1 cellular context compared by ENCODE assay signal in the genomic region with DNA sequence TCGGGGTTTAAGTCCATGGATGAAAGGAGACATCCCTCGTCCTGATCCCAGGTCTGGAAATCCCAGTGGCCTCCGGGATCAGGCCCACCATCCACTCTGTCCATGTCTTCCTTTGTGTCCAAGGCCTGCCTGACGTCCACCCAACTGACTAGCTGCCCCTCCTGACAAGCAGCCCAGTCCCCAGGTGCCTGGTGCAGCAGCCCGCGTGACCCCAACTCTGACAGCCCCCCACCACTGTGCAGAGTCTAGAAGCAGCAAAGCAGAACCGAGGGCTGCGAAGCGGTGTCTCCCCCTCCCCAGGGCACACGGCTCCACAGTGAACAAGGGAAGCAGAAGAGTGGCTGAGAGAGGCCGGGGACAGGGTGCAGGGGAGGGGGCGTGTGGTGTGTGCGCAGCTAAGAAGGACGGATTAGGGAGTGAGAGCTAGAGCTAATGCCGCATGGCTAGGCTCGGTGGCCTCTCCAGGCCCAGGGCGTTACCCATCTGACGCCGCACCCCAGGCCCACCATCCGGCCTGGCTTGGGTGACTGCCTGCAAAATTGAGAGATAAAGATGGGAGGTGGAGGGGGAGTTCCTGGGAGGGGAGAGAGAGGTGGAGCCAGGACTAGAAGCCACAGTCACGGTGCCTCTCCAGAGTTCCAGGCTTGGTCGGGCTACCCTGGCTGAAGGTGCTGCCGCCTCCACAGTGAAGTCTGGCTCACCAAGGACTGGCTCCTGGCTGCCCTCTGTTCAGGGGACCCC.
TF ChIP-seq lines count a peak whose summit lies in the region.

No MANE protein-coding gene starts in this region.

TF ChIP-seq in K562, 482 proteins besides CTCF, POLR2A, EP300 and RAD21 (continues in another document):
- TF ChIP-seq FIP1L1 (IDR thresholded peaks at IDR 0.05; ENCODE audit: low read depth, low read length, poor library complexity, severe bottlenecking) = no peak
- TF ChIP-seq SMARCA4 (IDR thresholded peaks at IDR 0.05) = peak; percentile 31; the same call in 1 of the 2 replicates
- peak; percentile 63 for TF ChIP-seq CBFA2T3 (IDR thresholded peaks at IDR 0.05)
- peak; percentile 75; the same call in 1 of the 2 replicates for TF ChIP-seq EP400 (IDR thresholded peaks at IDR 0.05)
- 0 out of 2 replicates have a peak, but pooled peaks have one; percentile 45 for TF ChIP-seq ZBTB2 (IDR thresholded peaks at IDR 0.05)
- TF ChIP-seq TFAP4 (CRISPR knock-in tag; IDR thresholded peaks at IDR 0.05; ENCODE audit: borderline replicate concordance) = peak; percentile 65; the same call in 1 of the 2 replicates
- 0 out of 2 replicates have a peak, but pooled peaks have one; percentile 51 for TF ChIP-seq NFRKB (IDR thresholded peaks at IDR 0.05; ENCODE audit: low read depth)
- no peak for TF ChIP-seq CBX8 (IDR thresholded peaks at IDR 0.05; ENCODE audit: borderline replicate concordance, extremely low read depth, low read depth, low read length, poor library complexity, severe bottlenecking)
- TF ChIP-seq RCOR1 (IDR thresholded peaks at IDR 0.05; ENCODE audit: borderline replicate concordance in 1 of 2, low read depth in 2 of 2, low read length in 2 of 2) = peak in 1 of 2 experiments; percentile 74; a peak in 2 of 4 replicates
- peak; percentile 63 for TF ChIP-seq MAX (CRISPR knock-in tag; IDR thresholded peaks at IDR 0.05)
- TF ChIP-seq ETV1 (tag; conservative IDR thresholded peaks at IDR 0.05; ENCODE audit: low read depth) = peak; percentile 65
- TF ChIP-seq C11orf30 (IDR thresholded peaks at IDR 0.05; ENCODE audit: low read depth) = 0 out of 2 replicates have a peak, but pooled peaks have one; percentile 1
- TF ChIP-seq MAZ (CRISPR knock-in tag; conservative IDR thresholded peaks at IDR 0.05 in 1 of 2, IDR thresholded peaks at IDR 0.05 in 1 of 2) = peak in 1 of 2 experiments; percentile 39; a peak in 2 of 4 replicates
- no peak for TF ChIP-seq POLR2H (tag; IDR thresholded peaks at IDR 0.05; ENCODE audit: low read depth)
- 0 out of 2 replicates have a peak, but pooled peaks have one; percentile 5 for TF ChIP-seq ELF4 (CRISPR knock-in tag; IDR thresholded peaks at IDR 0.05)
- peak; percentile 30; the same call in 1 of the 2 replicates for TF ChIP-seq MTA3 (IDR thresholded peaks at IDR 0.05; ENCODE audit: borderline replicate concordance)
- TF ChIP-seq MAFK (IDR thresholded peaks at IDR 0.05; ENCODE audit: low read length) = no peak
- peak; percentile 63 for TF ChIP-seq DMBX1 (CRISPR knock-in tag; IDR thresholded peaks at IDR 0.05; ENCODE audit: borderline replicate concordance)
- TF ChIP-seq RBM39 (optimal IDR thresholded peaks at IDR 0.05; ENCODE audit: low read depth, low read length) = no peak
- TF ChIP-seq NR4A1 (CRISPR knock-in tag; IDR thresholded peaks at IDR 0.05) = no peak
- peak; percentile 56; the same call in 1 of the 2 replicates for TF ChIP-seq NR4A1 (tag; IDR thresholded peaks at IDR 0.05)
- peak; percentile 61 for TF ChIP-seq CREM (IDR thresholded peaks at IDR 0.05; ENCODE audit: low read depth)
- 0 out of 2 replicates have a peak, but pooled peaks have one; percentile 18 for TF ChIP-seq CREB1 (IDR thresholded peaks at IDR 0.05)
- no peak for TF ChIP-seq CREB1 (CRISPR knock-in tag; IDR thresholded peaks at IDR 0.05)
- TF ChIP-seq, protein P1, sequence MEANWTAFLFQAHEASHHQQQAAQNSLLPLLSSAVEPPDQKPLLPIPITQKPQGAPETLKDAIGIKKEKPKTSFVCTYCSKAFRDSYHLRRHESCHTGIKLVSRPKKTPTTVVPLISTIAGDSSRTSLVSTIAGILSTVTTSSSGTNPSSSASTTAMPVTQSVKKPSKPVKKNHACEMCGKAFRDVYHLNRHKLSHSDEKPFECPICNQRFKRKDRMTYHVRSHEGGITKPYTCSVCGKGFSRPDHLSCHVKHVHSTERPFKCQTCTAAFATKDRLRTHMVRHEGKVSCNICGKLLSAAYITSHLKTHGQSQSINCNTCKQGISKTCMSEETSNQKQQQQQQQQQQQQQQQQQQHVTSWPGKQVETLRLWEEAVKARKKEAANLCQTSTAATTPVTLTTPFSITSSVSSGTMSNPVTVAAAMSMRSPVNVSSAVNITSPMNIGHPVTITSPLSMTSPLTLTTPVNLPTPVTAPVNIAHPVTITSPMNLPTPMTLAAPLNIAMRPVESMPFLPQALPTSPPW (CRISPR knock-in tag; IDR thresholded peaks at IDR 0.05) = peak; percentile 48
- TF ChIP-seq RBFOX2 (IDR thresholded peaks at IDR 0.05; ENCODE audit: low read depth, low read length) = peak; percentile 79
- TF ChIP-seq ETV5 (CRISPR knock-in tag; IDR thresholded peaks at IDR 0.05; ENCODE audit: low read depth) = peak; percentile 53
- 0 out of 2 replicates have a peak, but pooled peaks have one; percentile 41 for TF ChIP-seq ZBTB9 (CRISPR knock-in tag; IDR thresholded peaks at IDR 0.05)
- TF ChIP-seq HNRNPLL (IDR thresholded peaks at IDR 0.05; ENCODE audit: low read depth, low read length, poor library complexity, severe bottlenecking) = no peak
- TF ChIP-seq BCL6 (CRISPR knock-in tag; IDR thresholded peaks at IDR 0.05) = no peak
- TF ChIP-seq, protein P2, sequence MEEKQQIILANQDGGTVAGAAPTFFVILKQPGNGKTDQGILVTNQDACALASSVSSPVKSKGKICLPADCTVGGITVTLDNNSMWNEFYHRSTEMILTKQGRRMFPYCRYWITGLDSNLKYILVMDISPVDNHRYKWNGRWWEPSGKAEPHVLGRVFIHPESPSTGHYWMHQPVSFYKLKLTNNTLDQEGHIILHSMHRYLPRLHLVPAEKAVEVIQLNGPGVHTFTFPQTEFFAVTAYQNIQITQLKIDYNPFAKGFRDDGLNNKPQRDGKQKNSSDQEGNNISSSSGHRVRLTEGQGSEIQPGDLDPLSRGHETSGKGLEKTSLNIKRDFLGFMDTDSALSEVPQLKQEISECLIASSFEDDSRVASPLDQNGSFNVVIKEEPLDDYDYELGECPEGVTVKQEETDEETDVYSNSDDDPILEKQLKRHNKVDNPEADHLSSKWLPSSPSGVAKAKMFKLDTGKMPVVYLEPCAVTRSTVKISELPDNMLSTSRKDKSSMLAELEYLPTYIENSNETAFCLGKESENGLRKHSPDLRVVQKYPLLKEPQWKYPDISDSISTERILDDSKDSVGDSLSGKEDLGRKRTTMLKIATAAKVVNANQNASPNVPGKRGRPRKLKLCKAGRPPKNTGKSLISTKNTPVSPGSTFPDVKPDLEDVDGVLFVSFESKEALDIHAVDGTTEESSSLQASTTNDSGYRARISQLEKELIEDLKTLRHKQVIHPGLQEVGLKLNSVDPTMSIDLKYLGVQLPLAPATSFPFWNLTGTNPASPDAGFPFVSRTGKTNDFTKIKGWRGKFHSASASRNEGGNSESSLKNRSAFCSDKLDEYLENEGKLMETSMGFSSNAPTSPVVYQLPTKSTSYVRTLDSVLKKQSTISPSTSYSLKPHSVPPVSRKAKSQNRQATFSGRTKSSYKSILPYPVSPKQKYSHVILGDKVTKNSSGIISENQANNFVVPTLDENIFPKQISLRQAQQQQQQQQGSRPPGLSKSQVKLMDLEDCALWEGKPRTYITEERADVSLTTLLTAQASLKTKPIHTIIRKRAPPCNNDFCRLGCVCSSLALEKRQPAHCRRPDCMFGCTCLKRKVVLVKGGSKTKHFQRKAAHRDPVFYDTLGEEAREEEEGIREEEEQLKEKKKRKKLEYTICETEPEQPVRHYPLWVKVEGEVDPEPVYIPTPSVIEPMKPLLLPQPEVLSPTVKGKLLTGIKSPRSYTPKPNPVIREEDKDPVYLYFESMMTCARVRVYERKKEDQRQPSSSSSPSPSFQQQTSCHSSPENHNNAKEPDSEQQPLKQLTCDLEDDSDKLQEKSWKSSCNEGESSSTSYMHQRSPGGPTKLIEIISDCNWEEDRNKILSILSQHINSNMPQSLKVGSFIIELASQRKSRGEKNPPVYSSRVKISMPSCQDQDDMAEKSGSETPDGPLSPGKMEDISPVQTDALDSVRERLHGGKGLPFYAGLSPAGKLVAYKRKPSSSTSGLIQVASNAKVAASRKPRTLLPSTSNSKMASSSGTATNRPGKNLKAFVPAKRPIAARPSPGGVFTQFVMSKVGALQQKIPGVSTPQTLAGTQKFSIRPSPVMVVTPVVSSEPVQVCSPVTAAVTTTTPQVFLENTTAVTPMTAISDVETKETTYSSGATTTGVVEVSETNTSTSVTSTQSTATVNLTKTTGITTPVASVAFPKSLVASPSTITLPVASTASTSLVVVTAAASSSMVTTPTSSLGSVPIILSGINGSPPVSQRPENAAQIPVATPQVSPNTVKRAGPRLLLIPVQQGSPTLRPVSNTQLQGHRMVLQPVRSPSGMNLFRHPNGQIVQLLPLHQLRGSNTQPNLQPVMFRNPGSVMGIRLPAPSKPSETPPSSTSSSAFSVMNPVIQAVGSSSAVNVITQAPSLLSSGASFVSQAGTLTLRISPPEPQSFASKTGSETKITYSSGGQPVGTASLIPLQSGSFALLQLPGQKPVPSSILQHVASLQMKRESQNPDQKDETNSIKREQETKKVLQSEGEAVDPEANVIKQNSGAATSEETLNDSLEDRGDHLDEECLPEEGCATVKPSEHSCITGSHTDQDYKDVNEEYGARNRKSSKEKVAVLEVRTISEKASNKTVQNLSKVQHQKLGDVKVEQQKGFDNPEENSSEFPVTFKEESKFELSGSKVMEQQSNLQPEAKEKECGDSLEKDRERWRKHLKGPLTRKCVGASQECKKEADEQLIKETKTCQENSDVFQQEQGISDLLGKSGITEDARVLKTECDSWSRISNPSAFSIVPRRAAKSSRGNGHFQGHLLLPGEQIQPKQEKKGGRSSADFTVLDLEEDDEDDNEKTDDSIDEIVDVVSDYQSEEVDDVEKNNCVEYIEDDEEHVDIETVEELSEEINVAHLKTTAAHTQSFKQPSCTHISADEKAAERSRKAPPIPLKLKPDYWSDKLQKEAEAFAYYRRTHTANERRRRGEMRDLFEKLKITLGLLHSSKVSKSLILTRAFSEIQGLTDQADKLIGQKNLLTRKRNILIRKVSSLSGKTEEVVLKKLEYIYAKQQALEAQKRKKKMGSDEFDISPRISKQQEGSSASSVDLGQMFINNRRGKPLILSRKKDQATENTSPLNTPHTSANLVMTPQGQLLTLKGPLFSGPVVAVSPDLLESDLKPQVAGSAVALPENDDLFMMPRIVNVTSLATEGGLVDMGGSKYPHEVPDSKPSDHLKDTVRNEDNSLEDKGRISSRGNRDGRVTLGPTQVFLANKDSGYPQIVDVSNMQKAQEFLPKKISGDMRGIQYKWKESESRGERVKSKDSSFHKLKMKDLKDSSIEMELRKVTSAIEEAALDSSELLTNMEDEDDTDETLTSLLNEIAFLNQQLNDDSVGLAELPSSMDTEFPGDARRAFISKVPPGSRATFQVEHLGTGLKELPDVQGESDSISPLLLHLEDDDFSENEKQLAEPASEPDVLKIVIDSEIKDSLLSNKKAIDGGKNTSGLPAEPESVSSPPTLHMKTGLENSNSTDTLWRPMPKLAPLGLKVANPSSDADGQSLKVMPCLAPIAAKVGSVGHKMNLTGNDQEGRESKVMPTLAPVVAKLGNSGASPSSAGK (IDR thresholded peaks at IDR 0.05) = peak; percentile 79
- peak; percentile 54 for TF ChIP-seq CXXC5 (CRISPR knock-in tag; IDR thresholded peaks at IDR 0.05)
- TF ChIP-seq JUND (IDR thresholded peaks at IDR 0.05; ENCODE audit: borderline replicate concordance, low read depth, low read length) = peak; percentile 44
- peak; percentile 35; the same call in 1 of the 3 replicates for TF ChIP-seq JUND (tag; IDR thresholded peaks at IDR 0.05; ENCODE audit: borderline replicate concordance, low read depth, low read length)
- no peak for TF ChIP-seq TAF15 (IDR thresholded peaks at IDR 0.05; ENCODE audit: low read depth, low read length)
- peak; percentile 86 for TF ChIP-seq ZBTB7A (IDR thresholded peaks at IDR 0.05; ENCODE audit: borderline replicate concordance, control insufficient read depth, low read depth, low read length)
- no peak for TF ChIP-seq ETS2 (tag; IDR thresholded peaks at IDR 0.05; ENCODE audit: borderline replicate concordance, poor library complexity, severe bottlenecking)
- TF ChIP-seq NCOA1 (IDR thresholded peaks at IDR 0.05; ENCODE audit: low read depth) = 0 out of 2 replicates have a peak, but pooled peaks have one; percentile 15
